14 cellular contexts compared by ENCODE assay signal in genomic region chr15:56765252-56765651, GRCh38. TPM values are rescaled to one million over a fixed set of nuclear protein-coding genes. Genes with fewer than 3 reads are reported as not detected.
A peak's percentile ranks its signal among the peaks of the same experiment; 100 is the strongest.
DNase-seq lines count a peak whose midpoint lies in the region; ATAC-seq and TF ChIP-seq lines count a peak whose summit lies in the region.
"Had no signal": no experiment of that assay in that cellular context is flagged by ENCODE, and none has a peak within 500 bp of the region (broad histone marks: within the 10 kb centered on the region; RNA-seq: fewer than 3 reads in every experiment).

No MANE protein-coding gene starts in this region.

- H3K4me2 ChIP-seq in hepatocyte, result no peak overlapping the region
- H3K4me2 ChIP-seq: PC-9 had no signal

- no peaks in the 10 kb centered on the region for H4K20me1 ChIP-seq in hepatocyte (ENCODE audit: insufficient read depth, poor library complexity, severe bottlenecking)

- ATAC-seq in HG02588 (IDR thresholded peaks at IDR 0.05; ENCODE audit: unreplicated experiment), result no peak
- ATAC-seq: lower lobe of right lung had no signal

- no peaks in the 10 kb centered on the region for H3K36me3 ChIP-seq in hepatocyte (replicated peaks; ENCODE audit: insufficient read depth, low read depth)
- H3K36me3 ChIP-seq: lower lobe of right lung had no signal

- H3K27ac ChIP-seq in VCaP (peak overlapping the region; percentile 40), hepatocyte (no peak overlapping the region)
- H3K27ac ChIP-seq: lower lobe of right lung, parathyroid adenoma, PC-9 had no signal

- H3K79me2 ChIP-seq in hepatocyte, result no peaks in the 10 kb centered on the region
- H3K79me2 ChIP-seq: parathyroid adenoma had no signal

- peaks cover 17% of the 10 kb centered on the region for H3K4me1 ChIP-seq in hepatocyte (ENCODE audit: insufficient read depth)
- H3K4me1 ChIP-seq: parathyroid adenoma had no signal

- H3K4me3 ChIP-seq in HFF-Myc (replicated peaks; ENCODE audit: low read depth, low read length), result no peak overlapping the region
- H3K4me3 ChIP-seq in hepatocyte, result no peak overlapping the region
- H3K4me3 ChIP-seq: lower lobe of right lung, PC-9 had no signal

- peak; percentile 21 for DNase-seq in Ammon's horn (ENCODE audit: low spot score)
- DNase-seq in HFF-Myc (ENCODE audit: extremely low read depth, low read depth), result peak; percentile 82
- peak; percentile 13 for DNase-seq in hepatocyte (ENCODE audit: low spot score)
- no peak for DNase-seq in stimulated activated CD8-positive, alpha-beta memory T cell treated with anti-CD3 and anti-CD28 coated beads, Interleukin-4, amount 100 ng/mL, for 48 hours
- DNase-seq in activated CD4-positive, CD25-positive, alpha-beta regulatory T cell treated with anti-CD3 and anti-CD28 coated beads, Interleukin-2, amount 50 U/mL, for 72 hours, result no peak
- no peak for DNase-seq in DMS153 treated with DMSO at 0.1 percent for 48 hours (lab: John Stamatoyannopoulos, UW; ENCODE audit: unreplicated experiment)
- DNase-seq: activated effector memory CD4-positive, alpha-beta T cell treated with Interleukin-2 at 50 U/mL for 16 hours; lower lobe of right lung; NCI-H187 treated with DMSO at 0.1 percent for 48 hours; PC-9; stimulated activated CD4-positive, alpha-beta T cell treated with anti-CD3 and anti-CD28 coated beads, Interleukin-4, amount 100 ng/mL, for 24 hours had no signal

- no peaks in the 10 kb centered on the region for H3K9me2 ChIP-seq in hepatocyte (replicated peaks; ENCODE audit: insufficient read depth)

- no peak overlapping the region for H2AFZ ChIP-seq in hepatocyte
- H2AFZ ChIP-seq: parathyroid adenoma, PC-9 had no signal

- TF ChIP-seq CTCF in HFF-Myc (IDR thresholded peaks at IDR 0.05; ENCODE audit: low read depth, low read length, missing control alignments) (no peak), VCaP (conservative IDR thresholded peaks at IDR 0.05) (no peak), hepatocyte (IDR thresholded peaks at IDR 0.05; ENCODE audit: poor library complexity) (no peak)

- no peaks in the 10 kb centered on the region for H3K9me3 ChIP-seq in hepatocyte (ENCODE audit: low read depth)
- H3K9me3 ChIP-seq: lower lobe of right lung had no signal

- no peaks in the 10 kb centered on the region for H3K27me3 ChIP-seq in hepatocyte

RNA-seq across cellular contexts. Expression of gene ZNF280D, which starts 31.9 kb away (rescaled TPM):
- total RNA-seq in hepatocyte, result 0.87 and 1.7 TPM in 2 replicates
- polyA plus RNA-seq in hepatocyte, result 0.54 TPM in 1 of 2 replicates, not detected in the other

Comparison
In these comparisons a context has a peak if more than half of its experiments do, and no peak if none do; other contexts are left out.
1. DNase-seq: peak in Ammon's horn (single experiment), HFF-Myc (single experiment) and hepatocyte (single experiment); none in stimulated activated CD8-positive, alpha-beta memory T cell treated with anti-CD3 and anti-CD28 coated beads, Interleukin-4, amount 100 ng/mL, for 48 hours (single experiment), activated CD4-positive, CD25-positive, alpha-beta regulatory T cell treated with anti-CD3 and anti-CD28 coated beads, Interleukin-2, amount 50 U/mL, for 72 hours (single experiment) and DMS153 treated with DMSO at 0.1 percent for 48 hours (single experiment).